In the genomic region with DNA sequence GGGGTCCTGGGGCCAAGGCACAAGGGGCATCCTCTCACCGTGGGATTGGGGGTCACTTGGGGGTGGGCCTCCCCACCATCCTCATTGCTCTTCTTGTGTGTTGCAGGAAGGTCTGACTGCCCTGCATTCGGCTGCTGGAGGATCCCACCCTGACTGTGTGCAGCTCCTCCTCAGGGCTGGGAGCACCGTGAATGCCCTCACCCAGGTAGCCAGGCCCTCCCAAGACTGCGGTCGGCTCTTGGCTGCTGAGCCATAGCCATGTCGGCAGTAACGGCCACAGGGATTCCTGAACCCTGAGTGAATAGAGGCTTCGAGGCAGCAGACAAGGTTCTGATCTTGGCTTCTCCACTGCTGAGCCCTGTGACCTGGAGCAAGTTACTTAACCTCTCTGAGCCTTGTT, we compare ENCODE assay signal across 14 cellular contexts. TPM values are rescaled to one million over a fixed set of nuclear protein-coding genes. Genes with fewer than 3 reads are reported as not detected.
DNase-seq lines count a peak whose midpoint lies in the region; ATAC-seq, FAIRE-seq and TF ChIP-seq lines count a peak whose summit lies in the region.
"Had no signal": no experiment of that assay in that cellular context is flagged by ENCODE, and none has a peak within 500 bp of the region (broad histone marks: within the 10 kb centered on the region; RNA-seq: fewer than 3 reads in every experiment).

No MANE protein-coding gene starts in this region.

- H3K9ac ChIP-seq in BLaER1 (no peak overlapping the region), KMS-11 (peak overlapping the region; percentile 61; the same call in 1 of the 2 replicates), endothelial cell of umbilical vein (replicated peaks; ENCODE audit: extremely low read depth, insufficient read depth, low read length) (no peak overlapping the region)

- H3K79me2 ChIP-seq in KMS-11 (ENCODE audit: insufficient read depth, low read depth) (no peaks in the 10 kb centered on the region), endothelial cell of umbilical vein (ENCODE audit: control insufficient read depth, insufficient read depth, low read length) (no peaks in the 10 kb centered on the region)

- no peak overlapping the region for H3K4me3 Mint-ChIP-seq in osteocyte (ENCODE audit: unreplicated experiment)
- H3K4me3 Mint-ChIP-seq: CD4-positive, alpha-beta memory T cell had no signal

- no peaks in the 10 kb centered on the region for H3K9me3 Mint-ChIP-seq in osteocyte (ENCODE audit: unreplicated experiment)
- H3K9me3 Mint-ChIP-seq: CD4-positive, alpha-beta memory T cell had no signal

- dilution Hi-C loops in endothelial cell of umbilical vein (cut with MboI; ENCODE audit: extremely low pct_ligation_motif_present, low sequenced_read_pairs): no loop called here

- no peaks in the 10 kb centered on the region for H3K27me3 Mint-ChIP-seq in osteocyte (ENCODE audit: unreplicated experiment)
- H3K27me3 Mint-ChIP-seq: CD4-positive, alpha-beta memory T cell had no signal

- POLR2A ChIA-PET in endothelial cell of umbilical vein (lab: Charles Lee): no interaction called here

- TF ChIP-seq POLR2A in endothelial cell of umbilical vein (IDR thresholded peaks at IDR 0.05; ENCODE audit: low read depth, low read length): no peak

- H3K4me1 Mint-ChIP-seq in osteocyte (ENCODE audit: unreplicated experiment): peaks cover 11% of the 10 kb centered on the region

- H3K4me2 ChIP-seq in BLaER1: peak overlapping the region; percentile 18
- peak overlapping the region; percentile 93 for H3K4me2 ChIP-seq in KMS-11
- no peak overlapping the region for H3K4me2 ChIP-seq in endothelial cell of umbilical vein (ENCODE audit: insufficient read depth, low read length)
- H3K4me2 ChIP-seq: PC-9 had no signal

- intact Hi-C loops in endothelial cell of umbilical vein (cut with micrococcal nuclease) (no loop called here), upper lobe of right lung (cut with DNase I) (no loop called here)

- no peak overlapping the region for H3K27ac ChIP-seq in BLaER1
- peak overlapping the region; percentile 89 for H3K27ac ChIP-seq in KMS-11
- no peak overlapping the region for H3K27ac ChIP-seq in endothelial cell of umbilical vein (ENCODE audit: insufficient read depth, low read depth, low read length)
- H3K27ac ChIP-seq in upper lobe of right lung: no peak overlapping the region
- H3K27ac ChIP-seq: PC-9 had no signal

- H4K20me1 ChIP-seq in BLaER1 (no peaks in the 10 kb centered on the region), KMS-11 (ENCODE audit: insufficient read depth) (no peaks in the 10 kb centered on the region), endothelial cell of umbilical vein (replicated peaks; ENCODE audit: control insufficient read depth, extremely low read depth, insufficient read depth, low read length) (no peaks in the 10 kb centered on the region)

- H3K4me1 ChIP-seq in BLaER1: peaks cover 40% of the 10 kb centered on the region
- peaks cover 53% of the 10 kb centered on the region for H3K4me1 ChIP-seq in KMS-11 (ENCODE audit: low read depth, poor library complexity, severe bottlenecking)
- peaks cover 11% of the 10 kb centered on the region for H3K4me1 ChIP-seq in endothelial cell of umbilical vein (ENCODE audit: control insufficient read depth, extremely low read depth, insufficient read depth, low read length)
- H3K4me1 ChIP-seq in upper lobe of right lung: no peaks in the 10 kb centered on the region

- BruUV-seq in endothelial cell of umbilical vein (replicated peaks; lab: Mats Ljungman, UMichigan): no TSS peak

- H3K9me3 ChIP-seq in BLaER1: no peaks in the 10 kb centered on the region
- no peaks in the 10 kb centered on the region for H3K9me3 ChIP-seq in endothelial cell of umbilical vein (replicated peaks; ENCODE audit: control insufficient read depth, insufficient read depth, low read length)
- no peaks in the 10 kb centered on the region for H3K9me3 ChIP-seq in upper lobe of right lung

- TF ChIP-seq CTCF in KMS-11 (conservative IDR thresholded peaks at IDR 0.05; ENCODE audit: low read depth, low read length) (no peak), endothelial cell of umbilical vein (IDR thresholded peaks at IDR 0.05; ENCODE audit: extremely low read depth in 1 of 2, insufficient read depth in 1 of 2, low read depth in 1 of 2, low read length in 2 of 2) (no peak), osteocyte (IDR thresholded peaks at IDR 0.05) (no peak), upper lobe of right lung (IDR thresholded peaks at IDR 0.05) (no peak)

- H3K27me3 ChIP-seq in BLaER1 (no peaks in the 10 kb centered on the region), KMS-11 (ENCODE audit: insufficient read depth, low read depth) (no peaks in the 10 kb centered on the region), endothelial cell of umbilical vein (ENCODE audit: control insufficient read depth in 2 of 2, insufficient read depth in 2 of 2, low read length in 2 of 2) (no peaks in the 10 kb centered on the region), upper lobe of right lung (no peaks in the 10 kb centered on the region)

- H2AFZ ChIP-seq in KMS-11 (ENCODE audit: low read depth) (peak overlapping the region; percentile 82; the same call in 1 of the 2 replicates), endothelial cell of umbilical vein (ENCODE audit: low read depth, low read length) (peak overlapping the region; percentile 72)
- H2AFZ ChIP-seq: PC-9 had no signal

- H3K36me3 ChIP-seq in BLaER1 (no peaks in the 10 kb centered on the region), KMS-11 (ENCODE audit: insufficient read depth) (no peaks in the 10 kb centered on the region), endothelial cell of umbilical vein (ENCODE audit: control insufficient read depth in 2 of 2, extremely low read depth in 1 of 2, insufficient read depth in 2 of 2, low read length in 2 of 2) (no peaks in the 10 kb centered on the region), upper lobe of right lung (no peaks in the 10 kb centered on the region)

- FAIRE-seq in endothelial cell of umbilical vein (lab: Jason Lieb, UNC): no peak
- FAIRE-seq: D721Med had no signal

- H3K4me3 ChIP-seq in BLaER1 (no peak overlapping the region), KMS-11 (IDR thresholded peaks at IDR 0.05; ENCODE audit: insufficient read depth, low read depth, low read length) (no peak overlapping the region), endothelial cell of umbilical vein (replicated peaks in 1 of 3; ENCODE audit: insufficient read depth in 1 of 3, low read depth in 1 of 3, low read length in 3 of 3) (no peak overlapping the region), upper lobe of right lung (no peak overlapping the region)
- H3K4me3 ChIP-seq: PC-9 had no signal

- ATAC-seq in GM21526 (IDR thresholded peaks at IDR 0.05; ENCODE audit: low FRiP score, unreplicated experiment) (no peak), upper lobe of right lung (no peak)

- no peaks in the 10 kb centered on the region for H3K9me1 ChIP-seq in endothelial cell of umbilical vein (replicated peaks; ENCODE audit: control insufficient read depth, extremely low read depth, insufficient read depth, low read length)

- H3K27ac Mint-ChIP-seq in osteocyte (ENCODE audit: unreplicated experiment): no peak overlapping the region
- H3K27ac Mint-ChIP-seq: CD4-positive, alpha-beta memory T cell had no signal

- CTCF ChIA-PET in endothelial cell of umbilical vein (lab: Charles Lee): interaction anchor here (0.7 to 0.8 kb wide), 2 partner anchors 26 to 96 kb away, joined by 3 to 4 read pairs; no protein-coding TSS in a partner anchor

- no peak for DNase-seq in endothelial cell of umbilical vein (ENCODE audit: low read depth, low spot score)
- DNase-seq in osteocyte (ENCODE audit: extremely low spot score, unreplicated experiment): peak; percentile 67
- no peak for DNase-seq in COR-L47 (lab: John Stamatoyannopoulos, UW)
- DNase-seq in upper lobe of right lung: no peak
- DNase-seq: CD4-positive, alpha-beta memory T cell; DMS79 treated with DMSO at 0.1 percent for 48 hours; HCEC 1CT; NCI-H187 treated with DMSO at 0.1 percent for 48 hours; NCI-H446 treated with DMSO at 0.1 percent for 48 hours had no signal

- peaks cover 7% of the 10 kb centered on the region for H3K36me3 Mint-ChIP-seq in osteocyte (ENCODE audit: unreplicated experiment)

TF ChIP-seq in endothelial cell of umbilical vein, 7 proteins besides CTCF, POLR2A, EP300 and RAD21 (continues in another document):
- TF ChIP-seq GATA2 (IDR thresholded peaks at IDR 0.05; ENCODE audit: insufficient read depth, insufficient read length, low read depth, low read length) (no peak), JUN (IDR thresholded peaks at IDR 0.05; ENCODE audit: borderline replicate concordance, insufficient read depth, insufficient read length, low read depth) (no peak), MYC (IDR thresholded peaks at IDR 0.05; ENCODE audit: low read depth, low read length) (no peak), EZH2 (IDR thresholded peaks at IDR 0.05; ENCODE audit: borderline replicate concordance, low read depth, low read length, severe bottlenecking) (no peak), FOS (IDR thresholded peaks at IDR 0.05; ENCODE audit: borderline replicate concordance, insufficient read depth, low read length) (no peak)
- TF ChIP-seq, protein P1, sequence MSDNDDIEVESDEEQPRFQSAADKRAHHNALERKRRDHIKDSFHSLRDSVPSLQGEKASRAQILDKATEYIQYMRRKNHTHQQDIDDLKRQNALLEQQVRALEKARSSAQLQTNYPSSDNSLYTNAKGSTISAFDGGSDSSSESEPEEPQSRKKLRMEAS (IDR thresholded peaks at IDR 0.05; ENCODE audit: insufficient read depth, insufficient read length): no peak

RNA-seq across cellular contexts. Expression of a gene that starts 19.7 kb away (rescaled TPM):
- total RNA-seq in endothelial cell of umbilical vein: 2.4 and 2.6 TPM in 2 replicates
- 1.8 and 2.0 TPM in 2 replicates for polyA plus RNA-seq in endothelial cell of umbilical vein
- 1.4 and 1.9 TPM in 2 replicates for polyA plus RNA-seq in endothelial cell of umbilical vein (2011; cell fraction: cytosol; rRNA removed)
- polyA plus RNA-seq in endothelial cell of umbilical vein (2011; cell fraction: nucleus; rRNA removed): 4.1 and 5.6 TPM in 2 replicates
- polyA plus RNA-seq in endothelial cell of umbilical vein (2012): 1.9 and 2.4 TPM in 2 replicates
- 3.2 and 3.3 TPM in 2 replicates for polyA minus RNA-seq in endothelial cell of umbilical vein
- not detected for polyA minus RNA-seq in endothelial cell of umbilical vein (2011; cell fraction: cytosol; rRNA and poly(A)+ RNA removed)
- polyA minus RNA-seq in endothelial cell of umbilical vein (2011; cell fraction: nucleus; rRNA and poly(A)+ RNA removed): 4.1 and 5.7 TPM in 2 replicates
- 4.6 and 5.7 TPM in 2 replicates for total RNA-seq in osteocyte
- total RNA-seq in upper lobe of right lung: 6.0 TPM

RNA-seq across cellular contexts. Expression of a gene that starts 58.3 kb away (rescaled TPM):
- total RNA-seq in endothelial cell of umbilical vein (75.3 and 82.5 TPM in 2 replicates), osteocyte (116 and 120 TPM in 2 replicates), upper lobe of right lung (107 TPM)
- 54.9 and 70.2 TPM in 2 replicates for polyA plus RNA-seq in endothelial cell of umbilical vein
- polyA plus RNA-seq in endothelial cell of umbilical vein (2011; cell fraction: cytosol; rRNA removed): 57.2 and 61.4 TPM in 2 replicates
- 42.6 and 43.4 TPM in 2 replicates for polyA plus RNA-seq in endothelial cell of umbilical vein (2011; cell fraction: nucleus; rRNA removed)
- polyA plus RNA-seq in endothelial cell of umbilical vein (2012): 63.1 and 73.1 TPM in 2 replicates
- polyA minus RNA-seq in endothelial cell of umbilical vein: 49.2 and 51.4 TPM in 2 replicates
- polyA minus RNA-seq in endothelial cell of umbilical vein (2011; cell fraction: cytosol; rRNA and poly(A)+ RNA removed): 42.6 TPM
- 41.6 and 45.6 TPM in 2 replicates for polyA minus RNA-seq in endothelial cell of umbilical vein (2011; cell fraction: nucleus; rRNA and poly(A)+ RNA removed)
